In genomic region chr5:157265714-157266285, GRCh38 we compare ENCODE assay signal across 8 cellular contexts. TPM values are rescaled to one million over a fixed set of nuclear protein-coding genes. Genes with fewer than 3 reads are reported as not detected.
DNase-seq lines count a peak whose midpoint lies in the region; ATAC-seq and TF ChIP-seq lines count a peak whose summit lies in the region.

CYFIP2 (plus strand) TSS chr5:157266123; CDS start chr5:157285362, 19,239 bp downstream.

- H2BK5ac ChIP-seq in neuronal stem cell (ENCODE audit: low read length) = no peak within 1 kb of the TSS

- H3K27ac Mint-ChIP-seq in activated T-helper 17 cell treated with anti-CD3 and anti-CD28 coated beads, Interleukin-2, amount 50 U/mL, for 72 hours = peak within 1 kb of the TSS; percentile 98

- H3K9me3 ChIP-seq in Peyer's patch (no peaks in the 10 kb centered on the region), neuronal stem cell (replicated peaks in 1 of 2; ENCODE audit: control insufficient read depth in 2 of 2, insufficient read depth in 1 of 2, low read depth in 1 of 2, low read length in 2 of 2) (no peaks in the 10 kb centered on the region)

- no peak within 1 kb of the TSS for H3K14ac ChIP-seq in neuronal stem cell (ENCODE audit: low read length)

- peak in 1 of 2 donors; percentile 8 for TF ChIP-seq POLR2A in Peyer's patch (IDR thresholded peaks at IDR 0.05)

- no peak for TF ChIP-seq CTCF in Peyer's patch (IDR thresholded peaks at IDR 0.05)
- TF ChIP-seq CTCF in foreskin fibroblast (IDR thresholded peaks at IDR 0.05; ENCODE audit: low read depth, low read length) = no peak

- no peaks in the 10 kb centered on the region for H3K9me3 Mint-ChIP-seq in activated T-helper 17 cell treated with anti-CD3 and anti-CD28 coated beads, Interleukin-2, amount 50 U/mL, for 72 hours

- peaks cover 6% of the 10 kb centered on the region for H3K79me1 ChIP-seq in neuronal stem cell (ENCODE audit: low read depth, low read length)

- ATAC-seq in GM19468 (IDR thresholded peaks at IDR 0.05; ENCODE audit: extremely low read depth, unreplicated experiment) = peak; percentile 87
- ATAC-seq in activated T-helper 17 cell treated with anti-CD3 and anti-CD28 coated beads, Interleukin-2, amount 50 U/mL, for 72 hours (replicated peaks) = peak; percentile 89

- H3K4ac ChIP-seq in neuronal stem cell (ENCODE audit: low read length) = no peak within 1 kb of the TSS

- no peak within 1 kb of the TSS for H4K91ac ChIP-seq in neuronal stem cell (ENCODE audit: low read depth, low read length, poor library complexity)

- H3K4me2 ChIP-seq in neuronal stem cell (ENCODE audit: insufficient read depth, low read length, poor library complexity, severe bottlenecking) = peak within 1 kb of the TSS; percentile 88

- no peak within 1 kb of the TSS for H4K8ac ChIP-seq in neuronal stem cell (ENCODE audit: low read depth, low read length)

- H3K27me3 Mint-ChIP-seq in activated T-helper 17 cell treated with anti-CD3 and anti-CD28 coated beads, Interleukin-2, amount 50 U/mL, for 72 hours = no peaks in the 10 kb centered on the region

- H2AK5ac ChIP-seq in neuronal stem cell (ENCODE audit: low read depth, low read length) = no peak within 1 kb of the TSS

- H3K27me3 ChIP-seq in Peyer's patch (no peaks in the 10 kb centered on the region), neuronal stem cell (ENCODE audit: control insufficient read depth in 3 of 3, insufficient read depth in 3 of 3, low read depth in 1 of 3, low read length in 3 of 3) (peaks cover 0 to 7% (median 0%) of the 10 kb centered on the region in 3 experiments)

- H3K4me1 ChIP-seq in Peyer's patch = peaks cover 0 to 26% (median 20%) of the 10 kb centered on the region in 4 donors
- peaks cover 15 to 21% of the 10 kb centered on the region in 2 donors for H3K4me1 ChIP-seq in neuronal stem cell (ENCODE audit: control insufficient read depth in 2 of 2, insufficient read depth in 1 of 2, low read depth in 1 of 2, low read length in 2 of 2)

- no CpG with 5 or more reads among the region's 58 CpGs for WGBS in neuronal stem cell (ENCODE audit: extremely low coverage in 2 of 2, insufficient read length in 2 of 2, insufficient replicate concordance in 1 of 2), 2 donors

- peak within 1 kb of the TSS; percentile 8 for H3K23ac ChIP-seq in neuronal stem cell (ENCODE audit: low read depth, low read length, poor library complexity)

- peaks cover 49% of the 10 kb centered on the region for H3K4me1 Mint-ChIP-seq in activated T-helper 17 cell treated with anti-CD3 and anti-CD28 coated beads, Interleukin-2, amount 50 U/mL, for 72 hours

- peak within 1 kb of the TSS; percentile 62 to 94 (median 92) for H3K4me3 ChIP-seq in Peyer's patch
- peak within 1 kb of the TSS; percentile 54 to 68 for H3K4me3 ChIP-seq in foreskin fibroblast (ENCODE audit: low read depth in 1 of 2, low read length in 2 of 2)
- H3K4me3 ChIP-seq in neuronal stem cell (ENCODE audit: low read length in 2 of 2) = peak within 1 kb of the TSS; percentile 89 to 96

- H2AFZ ChIP-seq in neuronal stem cell (ENCODE audit: low read length) = peak within 1 kb of the TSS; percentile 100

- peak within 1 kb of the TSS; percentile 75 to 99 (median 89) for H3K27ac ChIP-seq in Peyer's patch
- H3K27ac ChIP-seq in neuronal stem cell (replicated peaks; ENCODE audit: low read length) = no peak within 1 kb of the TSS
- H3K27ac ChIP-seq in substantia nigra (ENCODE audit: low read depth, low read length, poor library complexity, severe bottlenecking) = peak within 1 kb of the TSS; percentile 49

- no peak within 1 kb of the TSS for H2BK12ac ChIP-seq in neuronal stem cell (ENCODE audit: low read length)

- H3K18ac ChIP-seq in neuronal stem cell (ENCODE audit: low read length) = peak within 1 kb of the TSS; percentile 91

- H2BK15ac ChIP-seq in neuronal stem cell (ENCODE audit: low read length) = no peak within 1 kb of the TSS

- no peak within 1 kb of the TSS for H2BK120ac ChIP-seq in neuronal stem cell (ENCODE audit: low read depth, low read length)

- H3K36me3 Mint-ChIP-seq in activated T-helper 17 cell treated with anti-CD3 and anti-CD28 coated beads, Interleukin-2, amount 50 U/mL, for 72 hours (ENCODE audit: low read depth) = peaks cover 48% of the 10 kb centered on the region

- peak within 1 kb of the TSS; percentile 86 for H3K9ac ChIP-seq in neuronal stem cell (ENCODE audit: low read depth, low read length, poor library complexity)

- H3K36me3 ChIP-seq in Peyer's patch = no peaks in the 10 kb centered on the region
- H3K36me3 ChIP-seq in neuronal stem cell (replicated peaks in 1 of 2; ENCODE audit: control insufficient read depth in 2 of 2, insufficient read depth in 2 of 2, low read length in 2 of 2) = peaks cover 0 to 22% of the 10 kb centered on the region in 2 donors

- H3K4me3 Mint-ChIP-seq in activated T-helper 17 cell treated with anti-CD3 and anti-CD28 coated beads, Interleukin-2, amount 50 U/mL, for 72 hours = peak within 1 kb of the TSS; percentile 93

- DNase-seq in D341Med (ENCODE audit: low spot score) (peak; percentile 94), HK-2 (ENCODE audit: unreplicated experiment) (peak; percentile 55), Peyer's patch (peak; percentile 83 to 92 (median 86)), foreskin fibroblast (peak; percentile 14 to 71), neuronal stem cell (ENCODE audit: low spot score) (peak; percentile 60), substantia nigra (lab: John Stamatoyannopoulos, UW) (peak in 38 of 49 donors; percentile 20 to 82 (median 50))

RNA-seq across cellular contexts. Expression of gene CYFIP2, which starts in this region (rescaled TPM):
- 100 to 1,000 TPM in 1 of 4 donors, 10 to 100 TPM in 3; 46.5 to 155 (median 57.2) TPM for total RNA-seq in Peyer's patch
- total RNA-seq in activated T-helper 17 cell treated with anti-CD3 and anti-CD28 coated beads, Interleukin-2, amount 50 U/mL, for 72 hours = 100 to 1,000 TPM; 269 to 291 TPM
- 64.7 TPM for polyA plus RNA-seq in neuronal stem cell (2013, experiment 1 of 2)
- polyA plus RNA-seq in neuronal stem cell (2013, experiment 2 of 2) = 63.6 TPM

Comparison
In these comparisons a context has a peak if more than half of its experiments do, and no peak if none do; other contexts are left out.
1. DNase-seq: peak in every context shown above with its lines; median percentile 94 in D341Med; 86 in Peyer's patch; 60 in neuronal stem cell; 55 in HK-2; 50 in substantia nigra; 42 in foreskin fibroblast.